In genomic region chr12:131773582-131774221, GRCh38 we compare ENCODE assay signal across 9 cellular contexts. TPM values are rescaled to one million over a fixed set of nuclear protein-coding genes. Genes with fewer than 3 reads are reported as not detected.
DNase-seq lines count a peak whose midpoint lies in the region; ATAC-seq and TF ChIP-seq lines count a peak whose summit lies in the region.
"Had no signal": no experiment of that assay in that cellular context is flagged by ENCODE, and none has a peak within 500 bp of the region (broad histone marks: within the 10 kb centered on the region; RNA-seq: fewer than 3 reads in every experiment).

No MANE protein-coding gene starts in this region.

- peaks cover 18% of the 10 kb centered on the region for H3K36me3 Mint-ChIP-seq in chondrocyte (ENCODE audit: low read depth)

- ATAC-seq in GM18517 (IDR thresholded peaks at IDR 0.05; ENCODE audit: unreplicated experiment): peak; percentile 89
- peak; percentile 82 for ATAC-seq in GM21526 (IDR thresholded peaks at IDR 0.05; ENCODE audit: low FRiP score, unreplicated experiment)
- peak; percentile 63 for ATAC-seq in HG03575 (IDR thresholded peaks at IDR 0.05; ENCODE audit: extremely low read depth, insufficient number of reproducible peaks, low FRiP score, unreplicated experiment)
- no peak for ATAC-seq in omental fat pad (ENCODE audit: low FRiP score)
- ATAC-seq: Panc1 had no signal

- TF ChIP-seq CTCF in omental fat pad (IDR thresholded peaks at IDR 0.05) (no peak), chondrocyte (IDR thresholded peaks at IDR 0.05) (no peak)

- H3K9me3 Mint-ChIP-seq in chondrocyte (ENCODE audit: low read depth): no peaks in the 10 kb centered on the region

- H3K4me3 Mint-ChIP-seq in chondrocyte (ENCODE audit: unreplicated experiment): no peak overlapping the region

- H3K27me3 Mint-ChIP-seq in chondrocyte (ENCODE audit: low read depth): no peaks in the 10 kb centered on the region

- H3K27ac Mint-ChIP-seq in chondrocyte (ENCODE audit: unreplicated experiment): no peak overlapping the region

- DNase-seq in iPS-NIHi7 (ENCODE audit: extremely low spot score) (peak; percentile 46), omental fat pad (ENCODE audit: low spot score) (no peak), NCI-H1436 treated with DMSO at 0.1 percent for 48 hours (lab: John Stamatoyannopoulos, UW) (no peak), NCI-H2227 treated with DMSO at 0.1 percent for 48 hours (lab: John Stamatoyannopoulos, UW) (no peak), chondrocyte (ENCODE audit: low spot score) (no peak)

- H3K4me1 Mint-ChIP-seq in chondrocyte (ENCODE audit: low read depth): peaks cover 20% of the 10 kb centered on the region

RNA-seq across cellular contexts. Expression of gene MMP17, which starts 54.5 kb away (rescaled TPM):
- 10 to 100 TPM in 1 of 4 donors, 1 to 10 TPM in 3; 2.3 to 10.9 (median 3.0) TPM for total RNA-seq in omental fat pad
- 1.3 to 2.4 TPM (median 1.3 TPM) in 3 replicates for total RNA-seq in chondrocyte
